ENCODE assay signal across 31 cellular contexts in the genomic region with DNA sequence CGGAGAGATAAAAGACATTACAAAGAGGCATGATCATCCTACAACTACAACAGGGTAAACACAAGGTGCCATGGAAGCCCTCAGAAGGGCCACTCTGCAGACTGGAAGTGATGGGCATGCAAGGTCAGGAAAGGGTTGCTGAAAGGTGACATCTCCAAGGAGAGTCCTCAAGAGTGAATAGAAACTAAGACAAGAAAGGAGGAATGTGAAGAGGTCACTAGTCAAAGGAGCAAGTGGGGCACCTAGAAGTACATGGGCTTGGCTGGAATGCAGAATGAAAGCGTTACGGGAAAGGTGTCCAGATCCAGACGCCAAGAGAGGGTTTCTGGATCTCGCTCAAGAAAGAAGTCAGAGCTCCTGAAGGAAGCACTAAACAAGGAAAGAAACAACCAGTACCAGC.
"Had no signal": no experiment of that assay in that cellular context is flagged by ENCODE, and none has a peak within 500 bp of the region (broad histone marks: within the 10 kb centered on the region; RNA-seq: fewer than 3 reads in every experiment).

No MANE protein-coding gene starts in this region.

- H3K9me3 ChIP-seq: SJSA1, SK-N-SH had no signal

- ATAC-seq: activated naive CD4-positive, alpha-beta T cell treated with anti-CD3 and anti-CD28 coated beads, Interleukin-2, amount 50 U/mL, for 72 hours; activated T-cell treated with anti-CD3 and anti-CD28 coated beads, Interleukin-2, amount 50 U/mL, for 4 hours; Panc1 had no signal

- H3K36me3 ChIP-seq: SJSA1 had no signal

- H3K4me1 ChIP-seq: SJSA1 had no signal

- H3K27ac ChIP-seq: SJSA1 had no signal

- H3K27me3 ChIP-seq: SJSA1 had no signal

- H3K27me3 Mint-ChIP-seq: activated B cell treated with CpG ODN at 0.5 μM for 24 hours; activated CD4-positive, alpha-beta memory T cell treated with anti-CD3 and anti-CD28 coated beads for 36 hours; brain had no signal

- H3K27ac Mint-ChIP-seq: activated B cell treated with CpG ODN at 0.5 μM for 24 hours; activated CD4-positive, alpha-beta memory T cell treated with anti-CD3 and anti-CD28 coated beads for 36 hours; activated naive CD4-positive, alpha-beta T cell treated with anti-CD3 and anti-CD28 coated beads for 36 hours; activated naive CD4-positive, alpha-beta T cell treated with anti-CD3 and anti-CD28 coated beads, Interleukin-2, amount 50 U/mL, for 72 hours; activated T-helper 1 cell treated with anti-CD3 and anti-CD28 coated beads, Interleukin-12 subunit alpha, Interleukin-12 subunit beta, Interleukin-2, Interleukin-4 antibody, amounts not matched to agents 30 ng/mL and 10 ng/mL and 1 ng/mL, durations not matched to agents 14 hours and 24 hours and 36 hours; brain; T-helper 1 cell treated with Interleukin-12 subunit alpha and Interleukin-12 subunit beta and Interleukin-4 antibody, amounts not matched to agents 30 μg/mL and 1 μg/mL, for 36 hours; T-helper 2 cell treated with Interferon-gamma antibody and Interleukin-4, amounts not matched to agents 5 μg/mL and 100 μg/mL, for 36 hours had no signal

- DNase-seq: activated B cell treated with CpG ODN at 0.5 μM for 24 hours; activated CD4-positive, alpha-beta memory T cell treated with anti-CD3 and anti-CD28 coated beads for 36 hours; activated CD4-positive, alpha-beta T cell treated with anti-CD3 and anti-CD28 coated beads for 4 hours; activated CD4-positive, alpha-beta T cell treated with anti-CD3 and anti-CD28 coated beads, Interleukin-2, amount 50 U/mL, for 1 hour; activated CD4-positive, CD25-positive, alpha-beta regulatory T cell treated with anti-CD3 and anti-CD28 coated beads, Interleukin-2, amount 50 U/mL, for 72 hours; activated CD8-positive, alpha-beta memory T cell treated with anti-CD3 and anti-CD28 coated beads, Interleukin-2, amount 50 U/mL, for 4 hours; activated gamma-delta T cell treated with Interleukin-2 at 50 U/mL for 16 hours; activated naive CD4-positive, alpha-beta T cell treated with anti-CD3 and anti-CD28 coated beads for 36 hours; activated T-cell treated with anti-CD3 and anti-CD28 coated beads for 4 hours; activated T-cell treated with anti-CD3 and anti-CD28 coated beads, Interleukin-2, amount 50 U/mL, for 4 hours; anterior cingulate cortex; central memory CD4-positive, alpha-beta T cell; Kasumi-1; KG1; MM.1S; MV-4-11; NCI-H1092; NCI-H1436 treated with DMSO at 0.1 percent for 48 hours; NCI-H1694 treated with DMSO at 0.1 percent for 48 hours; NCI-H2029; NCI-H345; NCI-H524 treated with DMSO at 0.1 percent for 48 hours; SHP77; SK-N-SH had no signal

- H3K4me3 ChIP-seq: SJSA1 had no signal

- H3K4me3 Mint-ChIP-seq: activated B cell treated with CpG ODN at 0.5 μM for 24 hours; activated CD4-positive, alpha-beta memory T cell treated with anti-CD3 and anti-CD28 coated beads for 36 hours; activated naive CD4-positive, alpha-beta T cell treated with anti-CD3 and anti-CD28 coated beads for 36 hours; activated T-cell treated with anti-CD3 and anti-CD28 coated beads, Interleukin-2, amount 50 U/mL, for 4 hours; activated T-helper 1 cell treated with anti-CD3 and anti-CD28 coated beads, Interleukin-12 subunit alpha, Interleukin-12 subunit beta, Interleukin-2, Interleukin-4 antibody, amounts not matched to agents 30 ng/mL and 10 ng/mL and 1 ng/mL, durations not matched to agents 14 hours and 24 hours and 36 hours; brain; T-helper 1 cell treated with Interleukin-12 subunit alpha and Interleukin-12 subunit beta and Interleukin-4 antibody, amounts not matched to agents 30 μg/mL and 1 μg/mL, for 36 hours; T-helper 2 cell treated with Interferon-gamma antibody and Interleukin-4, amounts not matched to agents 5 μg/mL and 100 μg/mL, for 36 hours had no signal
